ENCODE assay signal across 23 cellular contexts in genomic region chr21:43850728-43851295, GRCh38.
"Had no signal": no experiment of that assay in that cellular context is flagged by ENCODE, and none has a peak within 500 bp of the region (broad histone marks: within the 10 kb centered on the region; RNA-seq: fewer than 3 reads in every experiment).

No MANE protein-coding gene starts in this region.

- H3K27ac ChIP-seq: brain microvascular endothelial cell, colonic mucosa, neutrophil, parathyroid adenoma, transverse colon, uterus had no signal

- H3K4me3 ChIP-seq: colonic mucosa, mucosa of descending colon, transverse colon, uterus had no signal

- H3K36me3 Mint-ChIP-seq: naive B cell had no signal

- H3K36me3 ChIP-seq: brain microvascular endothelial cell, colonic mucosa, neutrophil, transverse colon, uterus had no signal

- H3K4me3 Mint-ChIP-seq: activated naive CD4-positive, alpha-beta T cell treated with anti-CD3 and anti-CD28 coated beads, Interleukin-2, amount 10 ng/mL, durations not matched to agents 7 days and 5 days; activated T-cell treated with anti-CD3 and anti-CD28 coated beads, Interleukin-2, amount 50 U/mL, for 4 hours; naive B cell had no signal

- ATAC-seq: activated T-cell treated with anti-CD3 and anti-CD28 coated beads, Interleukin-2, amount 50 U/mL, for 4 hours; left cardiac atrium; sciatic nerve; stimulated activated naive CD8-positive, alpha-beta T cell treated with anti-CD3 and anti-CD28 coated beads, Interleukin-15, Interleukin-2, amounts not matched to agents 100 U/mL and 50 U/mL, for 24 hours had no signal

- DNase-seq: activated CD4-positive, alpha-beta T cell treated with anti-CD3 and anti-CD28 coated beads, Interleukin-2, amount 50 U/mL, for 1 hour; activated CD4-positive, CD25-positive, alpha-beta regulatory T cell treated with anti-CD3 and anti-CD28 coated beads, Interleukin-2, amount 50 U/mL, for 72 hours; activated CD8-positive, alpha-beta memory T cell treated with anti-CD3 and anti-CD28 coated beads, Interleukin-2, amount 50 U/mL, for 4 hours; activated effector memory CD4-positive, alpha-beta T cell treated with Interleukin-2 at 50 U/mL for 16 hours; activated naive CD4-positive, alpha-beta T cell treated with anti-CD3 and anti-CD28 coated beads, Interleukin-2, amount 10 ng/mL, durations not matched to agents 7 days and 5 days; activated T-cell treated with anti-CD3 and anti-CD28 coated beads, Interleukin-2, amount 50 U/mL, for 4 hours; aorta; brain microvascular endothelial cell; central memory CD4-positive, alpha-beta T cell; colonic mucosa; foreskin melanocyte; glutamatergic neuron; hippocampal formation; left cardiac atrium; mesenchymal stem cell; mucosa of descending colon; naive B cell; stimulated activated naive CD8-positive, alpha-beta T cell treated with anti-CD3 and anti-CD28 coated beads, Interleukin-15, Interleukin-2, amounts not matched to agents 100 U/mL and 50 U/mL, for 24 hours; transverse colon; uterus had no signal

- H3K9me3 ChIP-seq: colonic mucosa, mucosa of descending colon, neutrophil, transverse colon, uterus had no signal

- H3K9me3 Mint-ChIP-seq: activated T-cell treated with anti-CD3 and anti-CD28 coated beads, Interleukin-2, amount 50 U/mL, for 4 hours had no signal

- H3K27ac Mint-ChIP-seq: activated naive CD4-positive, alpha-beta T cell treated with anti-CD3 and anti-CD28 coated beads, Interleukin-2, amount 10 ng/mL, durations not matched to agents 7 days and 5 days had no signal

- H3K4me1 ChIP-seq: colonic mucosa, parathyroid adenoma, uterus had no signal

- H3K27me3 ChIP-seq: brain microvascular endothelial cell, colonic mucosa, transverse colon, uterus had no signal
